ENCODE assay signal across 24 cellular contexts in genomic region chr1:119471566-119471965, GRCh38. TPM values are rescaled to one million over a fixed set of nuclear protein-coding genes. Genes with fewer than 3 reads are reported as not detected.
"Had no signal": no experiment of that assay in that cellular context is flagged by ENCODE, and none has a peak within 500 bp of the region (broad histone marks: within the 10 kb centered on the region; RNA-seq: fewer than 3 reads in every experiment).

No MANE protein-coding gene starts in this region.

- H3K27me3 ChIP-seq: SJSA1 had no signal

- H3K27ac ChIP-seq: KMS-11, SJSA1, SK-N-MC had no signal

- DNase-seq: IMR-90, Kasumi-1, MM.1S, NCI-H1092 treated with DMSO at 0.1 percent for 48 hours, NCI-H1436, NCI-H187, NCI-H2029, NCI-H2081 treated with DMSO at 0.1 percent for 48 hours, NCI-H2171, NCI-H226, NCI-H446, NCI-H510A, NCI-H524 treated with DMSO at 0.1 percent for 48 hours, NCI-H69, NCI-H774, Right ventricle myocardium superior, RPMI8226, SIG-M5 had no signal

- H3K36me3 ChIP-seq: SJSA1 had no signal

- FAIRE-seq: RCC 7860 had no signal

- H3K4me2 ChIP-seq: KMS-11 had no signal

- H3K4me3 ChIP-seq: SJSA1, SK-N-MC had no signal

- H3K9me3 ChIP-seq: SJSA1 had no signal

- H3K9ac ChIP-seq: KMS-11 had no signal

- H3K4me1 ChIP-seq: SJSA1 had no signal

RNA-seq across cellular contexts. Expression of gene HSD3B1, which starts 35.4 kb away (rescaled TPM):
- total RNA-seq: HT-29, IMR-90, M059J, Right ventricle myocardium superior, SJSA1 had no signal
- polyA plus RNA-seq: IMR-90 had no signal

RNA-seq across cellular contexts. Expression of gene HSD3B2, which starts 56.6 kb away (rescaled TPM):
- total RNA-seq: HT-29, IMR-90, M059J, Right ventricle myocardium superior, SJSA1 had no signal
- polyA plus RNA-seq: IMR-90 had no signal
